In genomic region chr14:95515080-95515489, GRCh38 we compare ENCODE assay signal across 8 cellular contexts. TPM values are rescaled to one million over a fixed set of nuclear protein-coding genes. Genes with fewer than 3 reads are reported as not detected.
DNase-seq lines count a peak whose midpoint lies in the region; ATAC-seq and TF ChIP-seq lines count a peak whose summit lies in the region.

No MANE protein-coding gene starts in this region.

- in situ Hi-C loops in ACHN (cut with HindIII; ENCODE audit: low pct_ligation_motif_present, low pct_unique_long_range_greater_than_20kb, low sequenced_read_pairs): no loop called here

- TF ChIP-seq RAD21 in neural cell (conservative IDR thresholded peaks at IDR 0.05): no peak

- no peaks in the 10 kb centered on the region for H3K9me2 ChIP-seq in neural cell (ENCODE audit: insufficient read depth, low read length)

- H3K4me3 ChIP-seq in neural cell (ENCODE audit: low read length): peak overlapping the region; percentile 28

- no peaks in the 10 kb centered on the region for H3F3A ChIP-seq in neural cell (ENCODE audit: insufficient read depth, low read length, poor library complexity, severe bottlenecking)

- H3K4me2 ChIP-seq in neural cell (ENCODE audit: low read length): no peak overlapping the region

- no peaks in the 10 kb centered on the region for H4K20me1 ChIP-seq in neural cell (ENCODE audit: insufficient read depth)

- H3K36me3 ChIP-seq in neural cell (ENCODE audit: insufficient read depth, low read length): no peaks in the 10 kb centered on the region

- H3K27ac ChIP-seq in neural cell (ENCODE audit: low read length): no peak overlapping the region

- no peak overlapping the region for H2AFZ ChIP-seq in neural cell (ENCODE audit: low read depth, low read length)

- H3K9ac ChIP-seq in neural cell (ENCODE audit: low read length): no peak overlapping the region

- no peak for TF ChIP-seq EP300 in neural cell (conservative IDR thresholded peaks at IDR 0.05; ENCODE audit: poor library complexity, severe bottlenecking)

- H3K27me3 ChIP-seq in neural cell (ENCODE audit: insufficient read depth, low read depth, low read length): peaks cover 12% of the 10 kb centered on the region

- TF ChIP-seq CTCF in neural cell (IDR thresholded peaks at IDR 0.05; ENCODE audit: poor library complexity, severe bottlenecking): no peak

- ATAC-seq in SK-N-SH treated with all-trans-retinoic acid at 6 μM for 48 hours (peak; percentile 12; the same call in 2 of the 3 replicates), esophagus mucosa (peak; percentile 21)

- peak; percentile 27 for DNase-seq in activated T-cell treated with anti-CD3 and anti-CD28 coated beads, Interleukin-2, amount 50 U/mL, for 1 hour
- DNase-seq in activated T-cell treated with anti-CD3 and anti-CD28 coated beads for 4 hours (no peak), ACHN (no peak), occipital lobe (lab: John Stamatoyannopoulos, UW) (no peak), NCI-H1092 (lab: John Stamatoyannopoulos, UW) (no peak)

- H3K79me2 ChIP-seq in neural cell (replicated peaks; ENCODE audit: insufficient read depth, low read length): no peaks in the 10 kb centered on the region

- no peaks in the 10 kb centered on the region for H3K9me3 ChIP-seq in neural cell (ENCODE audit: low read length)

TF ChIP-seq in SK-N-SH treated with all-trans-retinoic acid at 6 μM for 48 hours, 23 proteins besides CTCF, POLR2A, EP300 and RAD21:
- TF ChIP-seq ZNF8 (CRISPR knock-in tag; IDR thresholded peaks at IDR 0.05): no peak
- no peak for TF ChIP-seq ZNF70 (CRISPR knock-in tag; IDR thresholded peaks at IDR 0.05)
- TF ChIP-seq ESRRG (CRISPR knock-in tag; IDR thresholded peaks at IDR 0.05): no peak
- TF ChIP-seq ZC3H10 (CRISPR knock-in tag; IDR thresholded peaks at IDR 0.05): no peak
- no peak for TF ChIP-seq TCF4 (CRISPR knock-in tag; IDR thresholded peaks at IDR 0.05; ENCODE audit: borderline replicate concordance)
- no peak for TF ChIP-seq BACH2 (CRISPR knock-in tag; IDR thresholded peaks at IDR 0.05; ENCODE audit: borderline replicate concordance)
- no peak for TF ChIP-seq ZNF565 (CRISPR knock-in tag; conservative IDR thresholded peaks at IDR 0.05; ENCODE audit: low read depth)
- TF ChIP-seq PPARA (CRISPR knock-in tag; IDR thresholded peaks at IDR 0.05; ENCODE audit: borderline replicate concordance): no peak
- TF ChIP-seq ARNTL (CRISPR knock-in tag; IDR thresholded peaks at IDR 0.05; ENCODE audit: borderline replicate concordance, low read depth): no peak
- no peak for TF ChIP-seq POU6F1 (CRISPR knock-in tag; IDR thresholded peaks at IDR 0.05; ENCODE audit: borderline replicate concordance, low read depth)
- TF ChIP-seq ZFP30 (CRISPR knock-in tag; IDR thresholded peaks at IDR 0.05): no peak

TF ChIP-seq in neural cell, 6 proteins besides CTCF, POLR2A, EP300 and RAD21:
- TF ChIP-seq EZH2 (IDR thresholded peaks at IDR 0.05; ENCODE audit: borderline replicate concordance, insufficient read depth, low read length, poor library complexity, severe bottlenecking) (no peak), MXI1 (conservative IDR thresholded peaks at IDR 0.05; ENCODE audit: poor library complexity, severe bottlenecking) (no peak), REST (IDR thresholded peaks at IDR 0.05; ENCODE audit: borderline replicate concordance) (no peak), POLR2AphosphoS5 (IDR thresholded peaks at IDR 0.05) (no peak), TAF1 (IDR thresholded peaks at IDR 0.05; ENCODE audit: low read depth) (no peak), SMC3 (conservative IDR thresholded peaks at IDR 0.05; ENCODE audit: poor library complexity) (no peak)

RNA-seq across cellular contexts. Expression of gene SYNE3, which starts 1.4 kb away (rescaled TPM):
- 1.9 TPM for total RNA-seq in esophagus mucosa
- 0.16 and 0.35 TPM in 2 replicates for polyA plus RNA-seq in neural cell
- polyA minus RNA-seq in neural cell: 0.24 and 0.46 TPM in 2 replicates
- 2.2 TPM for total RNA-seq in occipital lobe

RNA-seq across cellular contexts. Expression of gene GLRX5, which starts 19.8 kb away (rescaled TPM):
- total RNA-seq in esophagus mucosa (27.8 TPM), occipital lobe (28.7 TPM)
- 81.0 and 96.5 TPM in 2 replicates for polyA plus RNA-seq in neural cell
- 28.2 and 29.1 TPM in 2 replicates for polyA minus RNA-seq in neural cell
